ENCODE assay signal across 24 cellular contexts in the genomic region with DNA sequence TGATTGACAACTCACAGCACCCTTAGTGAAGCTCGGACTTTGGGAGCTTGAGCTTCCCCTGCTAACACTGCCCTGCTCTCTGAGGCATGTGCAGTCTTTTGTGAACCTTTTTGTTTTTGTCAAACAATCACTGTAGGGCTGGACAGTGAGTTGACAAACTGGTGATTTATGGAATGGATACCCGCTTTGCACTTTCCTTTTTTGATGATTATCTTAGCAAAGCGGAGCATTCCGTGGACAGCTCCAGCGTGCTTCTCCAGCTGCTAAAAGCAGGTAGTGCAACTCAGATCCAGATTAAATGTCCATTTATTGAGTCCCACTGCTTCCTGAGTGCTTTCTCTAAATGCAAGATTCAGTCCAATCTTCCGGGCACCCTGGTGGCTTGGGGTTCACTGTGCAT.
"Had no signal": no experiment of that assay in that cellular context is flagged by ENCODE, and none has a peak within 500 bp of the region (broad histone marks: within the 10 kb centered on the region; RNA-seq: fewer than 3 reads in every experiment).

No MANE protein-coding gene starts in this region.

- H3K27me3 ChIP-seq: body of pancreas had no signal

- H3K36me3 Mint-ChIP-seq: activated naive CD4-positive, alpha-beta T cell treated with anti-CD3 and anti-CD28 coated beads, Interleukin-2, amount 50 U/mL, for 24 hours had no signal

- H3K4me3 ChIP-seq: body of pancreas had no signal

- H3K27ac ChIP-seq: body of pancreas had no signal

- H3K4me1 Mint-ChIP-seq: activated naive CD4-positive, alpha-beta T cell treated with anti-CD3 and anti-CD28 coated beads, Interleukin-2, amount 50 U/mL, for 24 hours had no signal

- H3K4me1 ChIP-seq: body of pancreas had no signal

- H3K9me3 Mint-ChIP-seq: activated naive CD4-positive, alpha-beta T cell treated with anti-CD3 and anti-CD28 coated beads, Interleukin-2, amount 50 U/mL, for 24 hours; T-helper 1 cell treated with Interleukin-12 subunit alpha and Interleukin-12 subunit beta and Interleukin-4 antibody, amounts not matched to agents 30 μg/mL and 1 μg/mL, for 36 hours had no signal

- DNase-seq: activated CD4-positive, alpha-beta T cell treated with anti-CD3 and anti-CD28 coated beads for 4 hours; activated CD8-positive, alpha-beta memory T cell treated with anti-CD3 and anti-CD28 coated beads, Interleukin-2, amount 50 U/mL, for 48 hours; activated CD8-positive, alpha-beta T cell treated with anti-CD3 and anti-CD28 coated beads, Interleukin-2, amount 10 ng/mL, durations not matched to agents 7 days and 5 days; activated T-cell treated with anti-CD3 and anti-CD28 coated beads, Interleukin-2, amount 50 U/mL, for 1 hour; aorta; body of pancreas; cerebellar nuclear complex; KBM-7; NCI-H1048; NCI-H146; NCI-H187 treated with DMSO at 0.1 percent for 48 hours; NCI-H2081 treated with DMSO at 0.1 percent for 48 hours; NCI-H2171 treated with DMSO at 0.1 percent for 48 hours; NCI-H226; NCI-H510A treated with DMSO at 0.1 percent for 48 hours; NCI-H69; NK-92 treated with Interleukin-12 subunit alpha and Interleukin-12 subunit beta, amount 100 ng/mL, for 24 hours; OCI-M1; RPMI8226 had no signal

- ATAC-seq: activated CD4-positive, CD25-positive, alpha-beta regulatory T cell treated with anti-CD3 and anti-CD28 coated beads, Interleukin-2, amount 50 U/mL, for 24 hours; activated CD8-positive, alpha-beta T cell treated with anti-CD3 and anti-CD28 coated beads, Interleukin-2, amount 10 ng/mL, durations not matched to agents 7 days and 5 days; body of pancreas; Panc1; Right ventricle myocardium inferior had no signal

- H3K27ac Mint-ChIP-seq: activated CD8-positive, alpha-beta T cell treated with anti-CD3 and anti-CD28 coated beads, Interleukin-2, amount 10 ng/mL, durations not matched to agents 7 days and 5 days; activated naive CD4-positive, alpha-beta T cell treated with anti-CD3 and anti-CD28 coated beads, Interleukin-2, amount 50 U/mL, for 24 hours; T-helper 1 cell treated with Interleukin-12 subunit alpha and Interleukin-12 subunit beta and Interleukin-4 antibody, amounts not matched to agents 30 μg/mL and 1 μg/mL, for 36 hours had no signal

- H3K4me3 Mint-ChIP-seq: activated CD8-positive, alpha-beta T cell treated with anti-CD3 and anti-CD28 coated beads, Interleukin-2, amount 10 ng/mL, durations not matched to agents 7 days and 5 days; activated naive CD4-positive, alpha-beta T cell treated with anti-CD3 and anti-CD28 coated beads, Interleukin-2, amount 50 U/mL, for 24 hours; T-helper 1 cell treated with Interleukin-12 subunit alpha and Interleukin-12 subunit beta and Interleukin-4 antibody, amounts not matched to agents 30 μg/mL and 1 μg/mL, for 36 hours had no signal
